In genomic region chr6:142803495-142804049, GRCh38 we compare ENCODE assay signal across 18 cellular contexts.
DNase-seq lines count a peak whose midpoint lies in the region; ATAC-seq and TF ChIP-seq lines count a peak whose summit lies in the region.
"Had no signal": no experiment of that assay in that cellular context is flagged by ENCODE, and none has a peak within 500 bp of the region (broad histone marks: within the 10 kb centered on the region; RNA-seq: fewer than 3 reads in every experiment).

No MANE protein-coding gene starts in this region.

- peaks cover 19% of the 10 kb centered on the region for H3K4me1 Mint-ChIP-seq in Calu3 (ENCODE audit: low read depth, unreplicated experiment)
- H3K4me1 Mint-ChIP-seq in activated naive CD8-positive, alpha-beta T cell (ENCODE audit: low read depth) = peaks cover 97% of the 10 kb centered on the region
- peaks cover 44 to 92% (median 88%) of the 10 kb centered on the region in 4 donors for H3K4me1 Mint-ChIP-seq in naive thymus-derived CD8-positive, alpha-beta T cell

- no peak for ATAC-seq in naive thymus-derived CD8-positive, alpha-beta T cell
- ATAC-seq: heart left ventricle, HepG2 had no signal

- peaks cover 6% of the 10 kb centered on the region for H3K36me3 Mint-ChIP-seq in Calu3 (ENCODE audit: insufficient read depth, unreplicated experiment)
- peaks cover 49% of the 10 kb centered on the region for H3K36me3 Mint-ChIP-seq in activated naive CD8-positive, alpha-beta T cell
- peaks cover 5 to 50% (median 16%) of the 10 kb centered on the region in 3 donors for H3K36me3 Mint-ChIP-seq in naive thymus-derived CD8-positive, alpha-beta T cell

- H3K27me3 Mint-ChIP-seq in Calu3 (ENCODE audit: unreplicated experiment) = no peaks in the 10 kb centered on the region
- no peaks in the 10 kb centered on the region for H3K27me3 Mint-ChIP-seq in activated naive CD8-positive, alpha-beta T cell
- no peaks in the 10 kb centered on the region for H3K27me3 Mint-ChIP-seq in naive thymus-derived CD8-positive, alpha-beta T cell
- H3K27me3 Mint-ChIP-seq: type B pancreatic cell had no signal

- DNase-seq in NCI-H2227 (lab: John Stamatoyannopoulos, UW; ENCODE audit: unreplicated experiment) (peak; percentile 10), NCI-H2227 treated with DMSO at 0.1 percent for 48 hours (lab: John Stamatoyannopoulos, UW) (no peak), Calu3 (no peak), OCI-M1 (lab: John Stamatoyannopoulos, UW) (no peak)
- no peak for DNase-seq in naive thymus-derived CD8-positive, alpha-beta T cell
- no peak for DNase-seq in effector CD4-positive, alpha-beta T cell
- no peak for DNase-seq in stimulated activated CD4-positive, alpha-beta T cell treated with anti-CD3 and anti-CD28 coated beads, Interleukin-2, amount 100 ng/mL, for 48 hours
- DNase-seq: cortex of kidney, heart left ventricle, midbrain, NCI-H1105 treated with DMSO at 0.1 percent for 48 hours, NCI-H2081 treated with DMSO at 0.1 percent for 48 hours, NCI-H510A treated with DMSO at 0.1 percent for 48 hours, T-helper 9 cell had no signal

- H3K27ac Mint-ChIP-seq in Calu3 (ENCODE audit: unreplicated experiment) = peak overlapping the region; percentile 59
- peak overlapping the region; percentile 95 for H3K27ac Mint-ChIP-seq in activated naive CD8-positive, alpha-beta T cell
- peak overlapping the region in 9 of 10 donors; percentile 6 to 82 (median 65) for H3K27ac Mint-ChIP-seq in naive thymus-derived CD8-positive, alpha-beta T cell
- H3K27ac Mint-ChIP-seq: neural progenitor cell, type B pancreatic cell had no signal

- BruUV-seq in Calu3 (replicated peaks; lab: Mats Ljungman, UMichigan) = no TSS peak

- H3K9me3 Mint-ChIP-seq in Calu3 (ENCODE audit: low read depth, unreplicated experiment) = peaks cover 2% of the 10 kb centered on the region
- peaks cover 6% of the 10 kb centered on the region for H3K9me3 Mint-ChIP-seq in activated naive CD8-positive, alpha-beta T cell (ENCODE audit: low read depth)
- peaks cover 0 to 3% (median 0%) of the 10 kb centered on the region in 9 donors for H3K9me3 Mint-ChIP-seq in naive thymus-derived CD8-positive, alpha-beta T cell
- H3K9me3 Mint-ChIP-seq: type B pancreatic cell had no signal

- intact Hi-C loops in Calu3 (cut with micrococcal nuclease; ENCODE audit: unreplicated experiment) = no loop called here

- TF ChIP-seq CTCF in Calu3 (IDR thresholded peaks at IDR 0.05; ENCODE audit: unreplicated experiment) = no peak

- POLR2A ChIA-PET in naive thymus-derived CD8-positive, alpha-beta T cell (lab: Charles Lee) = no interaction called here

- CTCF ChIA-PET in Calu3 (lab: Charles Lee) = no interaction called here

- H3K4me3 Mint-ChIP-seq in Calu3 (ENCODE audit: low read depth, unreplicated experiment) = no peak overlapping the region
- peak overlapping the region; percentile 46 for H3K4me3 Mint-ChIP-seq in activated naive CD8-positive, alpha-beta T cell
- no peak overlapping the region for H3K4me3 Mint-ChIP-seq in naive thymus-derived CD8-positive, alpha-beta T cell
- H3K4me3 Mint-ChIP-seq: neural progenitor cell, type B pancreatic cell had no signal
